In the genomic region with DNA sequence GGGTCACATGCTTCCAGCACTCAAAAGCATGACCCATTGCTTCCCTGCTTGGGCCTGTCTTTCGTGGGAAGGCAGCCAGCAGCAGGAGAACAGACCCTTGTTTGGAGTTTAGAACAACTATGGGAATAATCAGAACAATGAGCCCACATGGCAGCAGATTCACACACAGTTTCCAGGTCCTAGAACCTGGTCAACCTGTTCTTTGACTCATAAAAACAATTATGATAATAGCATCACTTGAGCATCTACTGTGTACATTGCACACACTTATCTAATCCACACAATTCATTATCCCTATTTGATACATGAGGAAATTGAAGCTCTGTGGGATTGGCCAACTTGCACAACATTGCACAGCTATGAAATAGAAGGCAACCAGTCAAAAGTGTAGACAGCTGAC, we compare ENCODE assay signal across 16 cellular contexts. TPM values are rescaled to one million over a fixed set of nuclear protein-coding genes. Genes with fewer than 3 reads are reported as not detected.
A peak's percentile ranks its signal among the peaks of the same experiment; 100 is the strongest.
DNase-seq lines count a peak whose midpoint lies in the region; ATAC-seq and TF ChIP-seq lines count a peak whose summit lies in the region.
"Had no signal": no experiment of that assay in that cellular context is flagged by ENCODE, and none has a peak within 500 bp of the region (broad histone marks: within the 10 kb centered on the region; RNA-seq: fewer than 3 reads in every experiment).

No MANE protein-coding gene starts in this region.

- CTCF ChIA-PET in A673 (lab: Charles Lee): no interaction called here

- BruUV-seq in A673 (replicated peaks; lab: Mats Ljungman, UMichigan): no TSS peak

- H3K4me3 ChIP-seq in epithelial cell of esophagus (ENCODE audit: low read length) (no peak overlapping the region), A673 (ENCODE audit: low read depth, low read length, poor library complexity, severe bottlenecking) (no peak overlapping the region)
- H3K4me3 ChIP-seq: SJCRH30 had no signal

- ATAC-seq in HG03565 (IDR thresholded peaks at IDR 0.05; ENCODE audit: unreplicated experiment): no peak

- peak; percentile 59 for DNase-seq in NCI-H146 (lab: John Stamatoyannopoulos, UW)
- peak; percentile 94 for DNase-seq in NCI-H510A treated with DMSO at 0.1 percent for 48 hours (lab: John Stamatoyannopoulos, UW)
- peak; percentile 72 for DNase-seq in epithelial cell of esophagus (ENCODE audit: low read depth)
- no peak for DNase-seq in activated effector memory CD4-positive, alpha-beta T cell treated with anti-CD3 and anti-CD28 coated beads, Interleukin-2, amount 50 U/mL, for 16 hours
- DNase-seq in stimulated activated CD4-positive, alpha-beta T cell treated with anti-CD3 and anti-CD28 coated beads, Interleukin-4, amount 100 ng/mL, for 1 hour: no peak
- DNase-seq in A673 (ENCODE audit: low spot score): no peak
- DNase-seq: Calu3, KG1, NCI-H1048, NCI-H1930, NCI-H446, RPMI8226, SJCRH30 had no signal

- no peaks in the 10 kb centered on the region for H3K9me3 ChIP-seq in A673 (ENCODE audit: low read depth, low read length, poor library complexity, severe bottlenecking)
- H3K9me3 ChIP-seq: SJCRH30 had no signal

- POLR2A ChIA-PET in A673 (lab: Charles Lee; ENCODE audit: low non-redundant PET): no interaction called here

- H3K27ac ChIP-seq in C4-2B (peak overlapping the region; percentile 10; the same call in 1 of the 2 replicates), A673 (ENCODE audit: low read depth, low read length, poor library complexity, severe bottlenecking) (no peak overlapping the region)
- H3K27ac ChIP-seq: SJCRH30 had no signal

- intact Hi-C loops in A673 (cut with micrococcal nuclease; ENCODE audit: unreplicated experiment): no loop called here

- TF ChIP-seq CTCF in C4-2B (conservative IDR thresholded peaks at IDR 0.05) (no peak), epithelial cell of esophagus (IDR thresholded peaks at IDR 0.05; ENCODE audit: insufficient read depth, low read depth, low read length, missing control alignments) (no peak), A673 (conservative IDR thresholded peaks at IDR 0.05; ENCODE audit: low read depth, low read length) (no peak)

- H3K36me3 ChIP-seq in A673 (ENCODE audit: insufficient read depth, low read length, poor library complexity, severe bottlenecking): no peaks in the 10 kb centered on the region
- H3K36me3 ChIP-seq: SJCRH30 had no signal

- H3K27me3 ChIP-seq in A673 (replicated peaks; ENCODE audit: insufficient read depth, low read depth, low read length, poor library complexity): no peaks in the 10 kb centered on the region

- no peaks in the 10 kb centered on the region for H3K4me1 ChIP-seq in A673 (ENCODE audit: insufficient read depth, low read length, poor library complexity, severe bottlenecking)
- H3K4me1 ChIP-seq: SJCRH30 had no signal

RNA-seq across cellular contexts. Expression of a gene that starts 41.7 kb away (rescaled TPM):
- 0.28 and 0.49 TPM in 2 replicates for total RNA-seq in A673 (2021)
- total RNA-seq: OCI-LY7 had no signal

Comparison
In these comparisons a context has a peak if more than half of its experiments do, and no peak if none do; other contexts are left out.
1. DNase-seq: peak in NCI-H146 (single experiment), NCI-H510A treated with DMSO at 0.1 percent for 48 hours (single experiment) and epithelial cell of esophagus (single experiment); none in activated effector memory CD4-positive, alpha-beta T cell treated with anti-CD3 and anti-CD28 coated beads, Interleukin-2, amount 50 U/mL, for 16 hours (single experiment), stimulated activated CD4-positive, alpha-beta T cell treated with anti-CD3 and anti-CD28 coated beads, Interleukin-4, amount 100 ng/mL, for 1 hour (single experiment) and A673 (single experiment).